ENCODE assay signal across 11 cellular contexts in genomic region chr6:31690231-31691077, GRCh38. TPM values are rescaled to one million over a fixed set of nuclear protein-coding genes. Genes with fewer than 3 reads are reported as not detected.
DNase-seq lines count a peak whose midpoint lies in the region; ATAC-seq and TF ChIP-seq lines count a peak whose summit lies in the region.
"Had no signal": no experiment of that assay in that cellular context is flagged by ENCODE, and none has a peak within 500 bp of the region (broad histone marks: within the 10 kb centered on the region; RNA-seq: fewer than 3 reads in every experiment).

No MANE protein-coding gene starts in this region.

- H3K36me3 Mint-ChIP-seq in CD4-positive, alpha-beta memory T cell, result peaks cover 25 to 71% of the 10 kb centered on the region in 2 donors
- H3K36me3 Mint-ChIP-seq in memory B cell (peaks cover 22% of the 10 kb centered on the region), natural killer cell (no peaks in the 10 kb centered on the region)
- H3K36me3 Mint-ChIP-seq: IgD-negative memory B cell had no signal

- H3K36me3 ChIP-seq in CD4-positive, alpha-beta memory T cell (ENCODE audit: insufficient read depth, low read length), result peaks cover 66% of the 10 kb centered on the region

- peak overlapping the region in 6 of 7 donors; percentile 9 to 83 (median 62) for H3K27ac Mint-ChIP-seq in CD4-positive, alpha-beta memory T cell
- H3K27ac Mint-ChIP-seq in memory B cell (peak overlapping the region; percentile 56), natural killer cell (no peak overlapping the region)

- TF ChIP-seq CTCF in RWPE1 (conservative IDR thresholded peaks at IDR 0.05; ENCODE audit: low read depth), result no peak
- no peak for TF ChIP-seq CTCF in natural killer cell (IDR thresholded peaks at IDR 0.05)
- TF ChIP-seq CTCF in GM10248 (IDR thresholded peaks at IDR 0.05; ENCODE audit: control extremely low read depth, extremely low read depth, low read depth, missing control alignments), result no peak

- H3K27ac ChIP-seq in CD4-positive, alpha-beta memory T cell (ENCODE audit: low read depth, low read length), result no peak overlapping the region
- peak overlapping the region; percentile 52 for H3K27ac ChIP-seq in RWPE1
- H3K27ac ChIP-seq: body of pancreas, esophagus muscularis mucosa had no signal

- no peaks in the 10 kb centered on the region for H3K9me3 Mint-ChIP-seq in CD4-positive, alpha-beta memory T cell
- H3K9me3 Mint-ChIP-seq in memory B cell (no peaks in the 10 kb centered on the region), natural killer cell (no peaks in the 10 kb centered on the region)
- H3K9me3 Mint-ChIP-seq: IgD-negative memory B cell had no signal

- H3K4me1 Mint-ChIP-seq in CD4-positive, alpha-beta memory T cell, result peaks cover 0 to 3% (median under 1%) of the 10 kb centered on the region in 4 donors
- peaks cover 23% of the 10 kb centered on the region for H3K4me1 Mint-ChIP-seq in memory B cell
- peaks cover 0 to 7% of the 10 kb centered on the region in 2 donors for H3K4me1 Mint-ChIP-seq in natural killer cell

- H3K27me3 ChIP-seq in CD4-positive, alpha-beta memory T cell (ENCODE audit: insufficient read depth, low read length), result no peaks in the 10 kb centered on the region
- H3K27me3 ChIP-seq: body of pancreas, esophagus muscularis mucosa had no signal

- no peak for DNase-seq in CD4-positive, alpha-beta memory T cell
- no peak for DNase-seq in RWPE1 (ENCODE audit: low spot score)
- no peak for DNase-seq in memory B cell (ENCODE audit: low spot score in 2 of 2)
- no peak for DNase-seq in natural killer cell
- DNase-seq in GM10248 (ENCODE audit: extremely low spot score), result no peak
- DNase-seq: activated CD4-positive, alpha-beta T cell treated with anti-CD3 and anti-CD28 coated beads for 4 hours; body of pancreas; stimulated activated CD8-positive, alpha-beta memory T cell treated with anti-CD3 and anti-CD28 coated beads, Interleukin-4, amount 100 ng/mL, for 48 hours had no signal

- CTCF ChIA-PET in CD4-positive, alpha-beta memory T cell (lab: Charles Lee; ENCODE audit: partially characterized antibody), result interaction anchor here (1.0 to 1.9 kb wide), 8 partner anchors 9 to 185 kb away, joined by 3 to 5 read pairs (median 3); partner anchors contain the start of genes LY6G5C and MPIG6B
- CTCF ChIA-PET in RWPE1 (lab: Yijun Ruan, JAX), result interaction anchor here (0.6 to 1.0 kb wide), 5 partner anchors 11 to 192 kb away, joined by 3 to 5 read pairs (median 4); partner anchors contain the start of gene LY6G6C
- CTCF ChIA-PET in GM10248 (lab: Yijun Ruan, JAX), result interaction anchor here (0.7 to 6.1 kb wide), 9 partner anchors 8 to 144 kb away, joined by 3 to 26 read pairs (median 4); partner anchors contain the start of genes ATP6V1G2, LY6G5C and LY6G6D

- H3K27me3 Mint-ChIP-seq in CD4-positive, alpha-beta memory T cell, result no peaks in the 10 kb centered on the region
- H3K27me3 Mint-ChIP-seq in memory B cell (no peaks in the 10 kb centered on the region), natural killer cell (ENCODE audit: low read depth in 2 of 2) (no peaks in the 10 kb centered on the region)
- H3K27me3 Mint-ChIP-seq: IgD-negative memory B cell had no signal

- H3K4me1 ChIP-seq in CD4-positive, alpha-beta memory T cell (ENCODE audit: insufficient read depth, low read length), result no peaks in the 10 kb centered on the region
- H3K4me1 ChIP-seq: body of pancreas, esophagus muscularis mucosa had no signal

- no peak overlapping the region for H3K4me3 Mint-ChIP-seq in CD4-positive, alpha-beta memory T cell
- H3K4me3 Mint-ChIP-seq in memory B cell, result no peak overlapping the region
- H3K4me3 Mint-ChIP-seq in natural killer cell, result no peak overlapping the region

- intact Hi-C loops in CD4-positive, alpha-beta memory T cell (cut with micrococcal nuclease), result no loop called here
- intact Hi-C loops in natural killer cell (cut with micrococcal nuclease), result no loop called here

- POLR2A ChIA-PET in CD4-positive, alpha-beta memory T cell (lab: Charles Lee; ENCODE audit: partially characterized antibody), result interaction anchor here (1.0 to 1.6 kb wide), 2 partner anchors 12 to 174 kb away, joined by 3 to 4 read pairs; no protein-coding TSS in a partner anchor
- POLR2A ChIA-PET in RWPE1 (lab: Yijun Ruan, JAX; ENCODE audit: low non-redundant PET) (no interaction called here), GM10248 (lab: Yijun Ruan, JAX) (interaction anchor here (0.6 kb wide), 1 partner anchor 130 kb away, joined by 10 read pairs; no protein-coding TSS in a partner anchor)

- ATAC-seq in memory B cell (ENCODE audit: low read depth), result no peak
- ATAC-seq in GM21360 (IDR thresholded peaks at IDR 0.05; ENCODE audit: unreplicated experiment), result no peak
- ATAC-seq in natural killer cell, result no peak
- ATAC-seq: body of pancreas had no signal

- no peak overlapping the region for H3K4me3 ChIP-seq in CD4-positive, alpha-beta memory T cell (ENCODE audit: low read length in 2 of 2)
- H3K4me3 ChIP-seq: body of pancreas, esophagus muscularis mucosa had no signal

- H3K9me3 ChIP-seq in CD4-positive, alpha-beta memory T cell (ENCODE audit: control insufficient read depth in 1 of 2, low read length in 2 of 2), result no peaks in the 10 kb centered on the region
- H3K9me3 ChIP-seq: body of pancreas, esophagus muscularis mucosa had no signal

RNA-seq across cellular contexts. Expression of gene LY6G5C, which starts 9.6 kb away (rescaled TPM):
- total RNA-seq in CD4-positive, alpha-beta memory T cell, result 1 to 10 TPM; 4.4 to 4.5 TPM
- polyA plus RNA-seq in CD4-positive, alpha-beta memory T cell, result 10 to 100 TPM in 1 of 2 donors, 1 to 10 TPM in 1; 8.9 to 11.8 TPM
- 1 to 10 TPM; 2.0 to 7.9 (median 2.7) TPM for total RNA-seq in natural killer cell

RNA-seq across cellular contexts. Expression of gene ABHD16A, which starts 12.7 kb away (rescaled TPM):
- 10 to 100 TPM; 66.0 to 69.2 TPM for total RNA-seq in CD4-positive, alpha-beta memory T cell
- polyA plus RNA-seq in CD4-positive, alpha-beta memory T cell, result 10 to 100 TPM; 35.9 to 46.8 TPM
- total RNA-seq in natural killer cell, result 10 to 100 TPM; 92.0 to 97.6 (median 94.2) TPM

RNA-seq across cellular contexts. Expression of gene LY6G6F, which starts 16.2 kb away (rescaled TPM):
- not detected for total RNA-seq in CD4-positive, alpha-beta memory T cell
- polyA plus RNA-seq in CD4-positive, alpha-beta memory T cell, result not detected
- total RNA-seq in natural killer cell, result 1 to 10 TPM in 2 of 3 donors, under 1 TPM in 1; 0.97 to 3.2 (median 1.4) TPM
- total RNA-seq: body of pancreas, esophagus muscularis mucosa had no signal

RNA-seq across cellular contexts. Expression of gene LY6G5B, which starts 20.7 kb away (rescaled TPM):
- 10 to 100 TPM; 39.3 to 39.8 TPM for total RNA-seq in CD4-positive, alpha-beta memory T cell
- polyA plus RNA-seq in CD4-positive, alpha-beta memory T cell, result under 1 TPM in 1 of 2 donors, not detected in 1; 0.98 TPM
- 10 to 100 TPM; 39.9 to 50.0 (median 46.0) TPM for total RNA-seq in natural killer cell

RNA-seq across cellular contexts. Expression of gene CSNK2B, which starts 24.6 kb away (rescaled TPM):
- 100 to 1,000 TPM; 141 to 148 TPM for total RNA-seq in CD4-positive, alpha-beta memory T cell
- 100 to 1,000 TPM; 183 to 232 TPM for polyA plus RNA-seq in CD4-positive, alpha-beta memory T cell
- 100 to 1,000 TPM; 140 to 157 (median 141) TPM for total RNA-seq in natural killer cell

Comparison
In these comparisons a context has a peak if more than half of its experiments do, and no peak if none do; other contexts are left out.
1. H3K27ac Mint-ChIP-seq: peak in CD4-positive, alpha-beta memory T cell (6 of 7) and memory B cell (single experiment); none in natural killer cell (0 of 2).